Comparison of ENCODE assay signal across 9 cellular contexts in genomic region chr16:85136213-85136704, GRCh38. TPM values are rescaled to one million over a fixed set of nuclear protein-coding genes. Genes with fewer than 3 reads are reported as not detected.
DNase-seq lines count a peak whose midpoint lies in the region; ATAC-seq and TF ChIP-seq lines count a peak whose summit lies in the region.
"Had no signal": no experiment of that assay in that cellular context is flagged by ENCODE, and none has a peak within 500 bp of the region (broad histone marks: within the 10 kb centered on the region; RNA-seq: fewer than 3 reads in every experiment).

No MANE protein-coding gene starts in this region.

- peak overlapping the region; percentile 32 for H2AK5ac ChIP-seq in mesenchymal stem cell (ENCODE audit: low read length, severe bottlenecking)

- no peaks in the 10 kb centered on the region for H3K36me3 Mint-ChIP-seq in brain

- H3K27me3 Mint-ChIP-seq in brain: peaks cover 6% of the 10 kb centered on the region

- H3K27me3 ChIP-seq in mesenchymal stem cell (ENCODE audit: control insufficient read depth in 1 of 2, insufficient read depth in 1 of 2, low read length in 2 of 2) (no peaks in the 10 kb centered on the region), tibial nerve (no peaks in the 10 kb centered on the region)

- H3K4me2 ChIP-seq in mesenchymal stem cell (ENCODE audit: low read length, poor library complexity, severe bottlenecking): no peak overlapping the region

- H3K4me3 ChIP-seq in mesenchymal stem cell (ENCODE audit: insufficient read depth in 1 of 2, low read depth in 1 of 2, low read length in 2 of 2): peak overlapping the region in 1 of 2 experiments; percentile 73
- H3K4me3 ChIP-seq in tibial nerve: no peak overlapping the region

- peak overlapping the region; percentile 18 for H3K9ac ChIP-seq in mesenchymal stem cell (ENCODE audit: low read length)

- peak overlapping the region; percentile 90 for H2BK15ac ChIP-seq in mesenchymal stem cell (ENCODE audit: low read depth, poor library complexity, severe bottlenecking)

- peaks cover 0 to 25% (median 2%) of the 10 kb centered on the region in 5 experiments for H3K9me3 Mint-ChIP-seq in brain

- TF ChIP-seq CTCF in brain (conservative IDR thresholded peaks at IDR 0.05) (no peak), tibial nerve (IDR thresholded peaks at IDR 0.05) (no peak)

- ATAC-seq in HG02970 (IDR thresholded peaks at IDR 0.05; ENCODE audit: low FRiP score, unreplicated experiment) (no peak), GM21717 (IDR thresholded peaks at IDR 0.05; ENCODE audit: unreplicated experiment) (no peak)

- H3K27ac ChIP-seq in mesenchymal stem cell (ENCODE audit: low read length, poor library complexity, severe bottlenecking) (no peak overlapping the region), tibial nerve (peak overlapping the region; percentile 51 to 88 (median 71))
- H3K27ac ChIP-seq: neutrophil had no signal

- peak overlapping the region; percentile 92 to 93 for H3K4ac ChIP-seq in mesenchymal stem cell (ENCODE audit: low read depth in 1 of 2, low read length in 2 of 2)

- H3K9me3 ChIP-seq in mesenchymal stem cell (ENCODE audit: control insufficient read depth, low read length) (no peaks in the 10 kb centered on the region), tibial nerve (peaks cover 0 to 3% (median 0%) of the 10 kb centered on the region in 4 donors)
- H3K9me3 ChIP-seq: neutrophil had no signal

- peak overlapping the region; percentile 6 for H2AFZ ChIP-seq in mesenchymal stem cell (ENCODE audit: low read depth, low read length)

- peak overlapping the region; percentile 98 for H4K91ac ChIP-seq in mesenchymal stem cell (ENCODE audit: low read length)

- WGBS in mesenchymal stem cell: 29% methylated on average over 10 of the region's 12 CpGs
- 47 to 59% methylated on average over 12 of the region's 12 CpGs for WGBS in tibial nerve, 2 donors

- H3K4me1 Mint-ChIP-seq in brain: peaks cover 31% of the 10 kb centered on the region

- H2BK5ac ChIP-seq in mesenchymal stem cell (ENCODE audit: low read depth, low read length, poor library complexity, severe bottlenecking): no peak overlapping the region

- peak; percentile 96 for DNase-seq in MV-4-11 (lab: John Stamatoyannopoulos, UW)
- DNase-seq in mesenchymal stem cell: peak; percentile 70
- peak in 1 of 2 donors; percentile 61 for DNase-seq in tibial nerve (ENCODE audit: low spot score in 2 of 2)
- DNase-seq in DMS 273 treated with DMSO at 0.1 percent for 48 hours (lab: John Stamatoyannopoulos, UW): no peak
- DNase-seq: NCI-H510A treated with DMSO at 0.1 percent for 48 hours had no signal

- H3K4me1 ChIP-seq in mesenchymal stem cell (ENCODE audit: control insufficient read depth, insufficient read depth, low read depth, low read length) (peaks cover 22% of the 10 kb centered on the region), tibial nerve (peaks cover 0 to 44% (median 17%) of the 10 kb centered on the region in 4 donors)

- H3K23ac ChIP-seq in mesenchymal stem cell (ENCODE audit: low read length in 2 of 2): peak overlapping the region in 1 of 2 experiments; percentile 85

- no peaks in the 10 kb centered on the region for H3K79me1 ChIP-seq in mesenchymal stem cell (replicated peaks; ENCODE audit: low read length, poor library complexity, severe bottlenecking)

- peak overlapping the region in 2 of 5 experiments; percentile 75 to 85 for H3K4me3 Mint-ChIP-seq in brain

- H3K14ac ChIP-seq in mesenchymal stem cell (ENCODE audit: low read length in 2 of 2): peak overlapping the region in 1 of 2 experiments; percentile 68

- H3K36me3 ChIP-seq in mesenchymal stem cell (ENCODE audit: control insufficient read depth in 1 of 2, insufficient read depth in 2 of 2, low read depth in 1 of 2, low read length in 2 of 2) (no peaks in the 10 kb centered on the region), tibial nerve (no peaks in the 10 kb centered on the region)
- H3K36me3 ChIP-seq: neutrophil had no signal

- H2BK120ac ChIP-seq in mesenchymal stem cell (ENCODE audit: low read depth, low read length): peak overlapping the region; percentile 98

- H3K18ac ChIP-seq in mesenchymal stem cell (ENCODE audit: low read depth in 1 of 2, low read length in 2 of 2): peak overlapping the region; percentile 95 to 99

- TF ChIP-seq EP300 in tibial nerve (IDR thresholded peaks at IDR 0.05): peak in 1 of 2 donors; percentile 53

- peak overlapping the region in 3 of 5 experiments; percentile 88 to 96 (median 89) for H3K27ac Mint-ChIP-seq in brain

- peak overlapping the region; percentile 83 for H4K8ac ChIP-seq in mesenchymal stem cell (ENCODE audit: low read length)

- no peak for TF ChIP-seq POLR2A in tibial nerve (IDR thresholded peaks at IDR 0.05)

- H2BK12ac ChIP-seq in mesenchymal stem cell (ENCODE audit: low read length in 2 of 2): peak overlapping the region; percentile 96 to 100

RNA-seq across cellular contexts. Expression of gene CIBAR2, which starts 24.0 kb away (rescaled TPM):
- 2.4 TPM for polyA plus RNA-seq in brain (ENCODE audit: insufficient read depth, low read depth, low replicate concordance)
- polyA plus RNA-seq in mesenchymal stem cell (2013, experiment 1 of 2): 0.03 TPM
- polyA plus RNA-seq in mesenchymal stem cell (2013, experiment 2 of 2): 0.07 TPM
- not detected for total RNA-seq in tibial nerve
